Comparison of ENCODE assay signal across 8 cellular contexts in the genomic region with DNA sequence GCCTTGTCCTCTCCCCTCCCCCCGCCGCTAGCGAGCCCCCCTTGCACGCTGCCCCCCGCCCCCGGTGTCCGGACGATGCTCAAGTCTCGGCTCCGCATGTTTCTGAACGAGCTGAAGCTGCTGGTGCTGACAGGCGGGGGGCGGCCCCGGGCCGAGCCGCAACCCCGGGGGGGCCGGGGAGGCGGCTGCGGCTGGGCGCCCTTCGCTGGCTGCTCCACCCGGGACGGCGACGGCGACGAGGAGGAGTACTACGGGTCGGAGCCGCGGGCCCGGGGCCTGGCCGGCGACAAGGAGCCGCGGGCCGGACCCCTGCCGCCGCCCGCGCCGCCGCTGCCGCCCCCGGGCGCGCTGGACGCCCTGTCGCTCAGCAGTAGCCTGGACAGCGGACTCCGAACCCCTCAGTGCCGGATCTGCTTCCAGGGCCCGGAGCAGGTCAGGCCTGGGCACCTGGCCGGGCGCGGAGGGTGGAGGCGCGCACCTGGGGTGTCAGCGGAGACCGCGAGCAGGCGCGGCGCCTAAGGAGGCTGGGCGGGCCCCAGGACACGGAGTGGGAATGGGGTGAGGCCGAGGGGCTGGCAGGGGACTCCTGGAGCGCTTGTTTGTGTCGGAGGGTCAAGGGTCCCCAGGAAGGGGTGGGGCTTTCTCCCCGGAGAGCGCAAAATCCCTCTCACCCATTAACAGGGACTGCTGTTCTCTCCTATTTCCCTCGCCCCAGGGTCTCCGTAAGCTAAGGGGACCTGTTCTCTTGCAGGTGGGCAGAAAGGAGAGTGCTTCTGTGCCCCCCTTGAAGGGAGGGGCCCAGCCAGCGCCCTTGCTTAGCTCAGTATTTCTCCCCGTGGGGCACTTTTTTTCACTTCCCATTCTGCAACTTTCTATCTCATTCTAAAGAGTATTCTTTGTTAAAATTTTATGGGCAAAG. TPM values are rescaled to one million over a fixed set of nuclear protein-coding genes. Genes with fewer than 3 reads are reported as not detected.
A peak's percentile ranks its signal among the peaks of the same experiment; 100 is the strongest.
DNase-seq lines count a peak whose midpoint lies in the region; ATAC-seq, FAIRE-seq and TF ChIP-seq lines count a peak whose summit lies in the region.

No MANE protein-coding gene starts in this region.

- H3K4me1 Mint-ChIP-seq in activated T-cell treated with anti-CD3 and anti-CD28 coated beads, Interleukin-2, amount 50 U/mL, for 4 hours (ENCODE audit: low read depth) = peaks cover 54% of the 10 kb centered on the region
- H3K4me1 Mint-ChIP-seq in progenitor cell of endocrine pancreas (ENCODE audit: low read depth) = peaks cover 36% of the 10 kb centered on the region

- H3K4me3 Mint-ChIP-seq in activated T-cell treated with anti-CD3 and anti-CD28 coated beads, Interleukin-2, amount 50 U/mL, for 4 hours = peak overlapping the region; percentile 84
- peak overlapping the region; percentile 81 for H3K4me3 Mint-ChIP-seq in progenitor cell of endocrine pancreas (ENCODE audit: low read depth)

- peak overlapping the region; percentile 60 to 84 (median 69) for H3K4me3 ChIP-seq in BLaER1 treated with 17β-estradiol and CSF1 and Interleukin-3, amounts not matched to agents 10 nM and 100 nM
- peak overlapping the region; percentile 65 for H3K4me3 ChIP-seq in fibroblast of the aortic adventitia (ENCODE audit: low read depth, low read length)

- H3K36me3 Mint-ChIP-seq in activated T-cell treated with anti-CD3 and anti-CD28 coated beads, Interleukin-2, amount 50 U/mL, for 4 hours (ENCODE audit: insufficient read depth) = peaks cover 18% of the 10 kb centered on the region
- H3K36me3 Mint-ChIP-seq in progenitor cell of endocrine pancreas (ENCODE audit: insufficient read depth) = peaks cover 20% of the 10 kb centered on the region

- H3K4me1 ChIP-seq in BLaER1 treated with 17β-estradiol and CSF1 and Interleukin-3, amounts not matched to agents 10 nM and 100 nM = peaks cover 38 to 48% (median 44%) of the 10 kb centered on the region in 10 experiments

- no peaks in the 10 kb centered on the region for H3K9me3 Mint-ChIP-seq in activated T-cell treated with anti-CD3 and anti-CD28 coated beads, Interleukin-2, amount 50 U/mL, for 4 hours
- H3K9me3 Mint-ChIP-seq in progenitor cell of endocrine pancreas (ENCODE audit: low read depth) = no peaks in the 10 kb centered on the region

- H3K9me3 ChIP-seq in BLaER1 treated with 17β-estradiol and CSF1 and Interleukin-3, amounts not matched to agents 10 nM and 100 nM (replicated peaks in 1 of 11) = no peaks in the 10 kb centered on the region

- peaks cover 5 to 22% (median 5%) of the 10 kb centered on the region in 11 experiments for H3K36me3 ChIP-seq in BLaER1 treated with 17β-estradiol and CSF1 and Interleukin-3, amounts not matched to agents 10 nM and 100 nM

- peak overlapping the region; percentile 93 to 100 (median 99) for H3K4me2 ChIP-seq in BLaER1 treated with 17β-estradiol and CSF1 and Interleukin-3, amounts not matched to agents 10 nM and 100 nM

- H3K27ac Mint-ChIP-seq in progenitor cell of endocrine pancreas = peak overlapping the region; percentile 90

- H3K27me3 Mint-ChIP-seq in activated T-cell treated with anti-CD3 and anti-CD28 coated beads, Interleukin-2, amount 50 U/mL, for 4 hours (ENCODE audit: low read depth) = no peaks in the 10 kb centered on the region
- H3K27me3 Mint-ChIP-seq in progenitor cell of endocrine pancreas = no peaks in the 10 kb centered on the region

- H3K9ac ChIP-seq in BLaER1 treated with 17β-estradiol and CSF1 and Interleukin-3, amounts not matched to agents 10 nM and 100 nM = peak overlapping the region; percentile 50 to 87 (median 73)

- peaks cover 3 to 40% (median 20%) of the 10 kb centered on the region in 11 experiments; a peak in 15 of 22 replicates for H4K20me1 ChIP-seq in BLaER1 treated with 17β-estradiol and CSF1 and Interleukin-3, amounts not matched to agents 10 nM and 100 nM

- H3K27ac ChIP-seq in BLaER1 treated with 17β-estradiol and CSF1 and Interleukin-3, amounts not matched to agents 10 nM and 100 nM = peak overlapping the region in 5 of 11 experiments; percentile 7 to 67 (median 52); a peak in 9 of 22 replicates

- no peak for ATAC-seq in activated T-cell treated with anti-CD3 and anti-CD28 coated beads, Interleukin-2, amount 50 U/mL, for 4 hours
- ATAC-seq in HG02840 (IDR thresholded peaks at IDR 0.05; ENCODE audit: low FRiP score, unreplicated experiment) (no peak), GM21381 (IDR thresholded peaks at IDR 0.05; ENCODE audit: unreplicated experiment) (no peak)

- peaks cover 39 to 71% (median 66%) of the 10 kb centered on the region in 11 experiments for H3K27me3 ChIP-seq in BLaER1 treated with 17β-estradiol and CSF1 and Interleukin-3, amounts not matched to agents 10 nM and 100 nM

- FAIRE-seq in GM19239 (lab: Jason Lieb, UNC) = no peak

- no peak for TF ChIP-seq CTCF in fibroblast of the aortic adventitia (IDR thresholded peaks at IDR 0.05; ENCODE audit: insufficient read depth, low read length)
- TF ChIP-seq CTCF in progenitor cell of endocrine pancreas (IDR thresholded peaks at IDR 0.05; ENCODE audit: unreplicated experiment) = no peak

- DNase-seq in HuH-7 (ENCODE audit: low spot score) = peak; percentile 62
- DNase-seq in activated T-cell treated with anti-CD3 and anti-CD28 coated beads, Interleukin-2, amount 50 U/mL, for 4 hours = no peak
- no peak for DNase-seq in fibroblast of the aortic adventitia (ENCODE audit: low read depth)
- no peak for DNase-seq in progenitor cell of endocrine pancreas (ENCODE audit: low spot score, unreplicated experiment)
- no peak for DNase-seq in GM19239 (ENCODE audit: insufficient read length, low spot score)

RNA-seq across cellular contexts. Expression of gene MARCHF9, which starts 0.8 kb away (rescaled TPM):
- 10 to 100 TPM; 15.7 to 17.6 (median 17.3) TPM for total RNA-seq in activated T-cell treated with anti-CD3 and anti-CD28 coated beads, Interleukin-2, amount 50 U/mL, for 4 hours
- total RNA-seq in fibroblast of the aortic adventitia (ENCODE audit: low replicate concordance) (0.57 and 2.1 TPM in 2 replicates), progenitor cell of endocrine pancreas (33.8 and 34.3 TPM in 2 replicates)

RNA-seq across cellular contexts. Expression of gene CDK4, which starts 3.6 kb away (rescaled TPM):
- 100 to 1,000 TPM; 347 to 382 (median 378) TPM for total RNA-seq in activated T-cell treated with anti-CD3 and anti-CD28 coated beads, Interleukin-2, amount 50 U/mL, for 4 hours
- total RNA-seq in fibroblast of the aortic adventitia (ENCODE audit: low replicate concordance) (208 and 588 TPM in 2 replicates), progenitor cell of endocrine pancreas (194 and 208 TPM in 2 replicates)

RNA-seq across cellular contexts. Expression of gene TSPAN31, which starts 10.9 kb away (rescaled TPM):
- 10 to 100 TPM; 11.5 to 14.9 (median 14.0) TPM for total RNA-seq in activated T-cell treated with anti-CD3 and anti-CD28 coated beads, Interleukin-2, amount 50 U/mL, for 4 hours
- 17.3 and 43.9 TPM in 2 replicates for total RNA-seq in fibroblast of the aortic adventitia (ENCODE audit: low replicate concordance)
- 24.2 and 31.3 TPM in 2 replicates for total RNA-seq in progenitor cell of endocrine pancreas

RNA-seq across cellular contexts. Expression of gene CYP27B1, which starts 11.2 kb away (rescaled TPM):
- total RNA-seq in activated T-cell treated with anti-CD3 and anti-CD28 coated beads, Interleukin-2, amount 50 U/mL, for 4 hours = 10 to 100 TPM; 18.4 to 19.6 (median 19.5) TPM
- 0.45 TPM in 1 of 2 replicates, not detected in the other for total RNA-seq in fibroblast of the aortic adventitia (ENCODE audit: low replicate concordance)
- 2.0 and 2.5 TPM in 2 replicates for total RNA-seq in progenitor cell of endocrine pancreas

RNA-seq across cellular contexts. Expression of gene METTL1, which starts 16.2 kb away (rescaled TPM):
- 100 to 1,000 TPM in 2 of 3 donors, 10 to 100 TPM in 1; 98.5 to 105 (median 104) TPM for total RNA-seq in activated T-cell treated with anti-CD3 and anti-CD28 coated beads, Interleukin-2, amount 50 U/mL, for 4 hours
- total RNA-seq in fibroblast of the aortic adventitia (ENCODE audit: low replicate concordance) = 9.7 and 10.5 TPM in 2 replicates
- 23.3 and 27.5 TPM in 2 replicates for total RNA-seq in progenitor cell of endocrine pancreas
